In genomic region chr14:101591582-101591981, GRCh38 we compare ENCODE assay signal across 32 cellular contexts. TPM values are rescaled to one million over a fixed set of nuclear protein-coding genes. Genes with fewer than 3 reads are reported as not detected.
"Had no signal": no experiment of that assay in that cellular context is flagged by ENCODE, and none has a peak within 500 bp of the region (broad histone marks: within the 10 kb centered on the region; RNA-seq: fewer than 3 reads in every experiment).

No MANE protein-coding gene starts in this region.

- DNase-seq: activated CD4-positive, alpha-beta T cell treated with anti-CD3 and anti-CD28 coated beads for 4 hours; activated CD4-positive, alpha-beta T cell treated with anti-CD3 and anti-CD28 coated beads, Interleukin-2, amount 50 U/mL, for 1 hour; activated CD4-positive, alpha-beta T cell treated with anti-CD3 and anti-CD28 coated beads, Interleukin-2, amount 50 U/mL, for 48 hours; activated CD4-positive, CD25-positive, alpha-beta regulatory T cell; activated CD4-positive, CD25-positive, alpha-beta regulatory T cell treated with anti-CD3 and anti-CD28 coated beads, Interleukin-2, amount 50 U/mL, for 72 hours; activated CD8-positive, alpha-beta T cell treated with anti-CD3 and anti-CD28 coated beads for 36 hours; activated gamma-delta T cell; activated naive CD4-positive, alpha-beta T cell; activated naive CD4-positive, alpha-beta T cell treated with anti-CD3 and anti-CD28 coated beads, Interleukin-2, amount 10 ng/mL, durations not matched to agents 7 days and 5 days; activated T-cell treated with anti-CD3 and anti-CD28 coated beads for 4 hours; activated T-cell treated with anti-CD3 and anti-CD28 coated beads, Interleukin-2, amount 50 U/mL, for 24 hours; activated T-cell treated with anti-CD3 and anti-CD28 coated beads, Interleukin-2, amount 50 U/mL, for 72 hours; amygdala; aorta; cortex of kidney; dermis blood vessel endothelial cell; effector CD8-positive, alpha-beta T cell; esophagus squamous epithelium; foreskin melanocyte; T-helper 2 cell had no signal

- ATAC-seq: activated CD8-positive, alpha-beta T cell treated with anti-CD3 and anti-CD28 coated beads for 36 hours; activated naive CD4-positive, alpha-beta T cell treated with anti-CD3 and anti-CD28 coated beads, Interleukin-2, amount 50 U/mL, for 72 hours; activated T-cell treated with anti-CD3 and anti-CD28 coated beads, Interleukin-2, amount 50 U/mL, for 72 hours; body of pancreas; gastroesophageal sphincter had no signal

- H3K27ac Mint-ChIP-seq: activated CD8-positive, alpha-beta T cell treated with anti-CD3 and anti-CD28 coated beads for 36 hours; activated naive CD4-positive, alpha-beta T cell treated with anti-CD3 and anti-CD28 coated beads, Interleukin-2, amount 10 ng/mL, durations not matched to agents 7 days and 5 days; activated naive CD4-positive, alpha-beta T cell treated with anti-CD3 and anti-CD28 coated beads, Interleukin-2, amount 50 U/mL, for 72 hours; activated T-cell treated with anti-CD3 and anti-CD28 coated beads, Interleukin-2, amount 50 U/mL, for 24 hours; activated T-cell treated with anti-CD3 and anti-CD28 coated beads, Interleukin-2, amount 50 U/mL, for 72 hours had no signal

- H3K4me3 ChIP-seq: adrenal gland, body of pancreas, esophagus squamous epithelium, gastroesophageal sphincter had no signal

- H3K27me3 Mint-ChIP-seq: activated CD8-positive, alpha-beta T cell treated with anti-CD3 and anti-CD28 coated beads for 36 hours; activated T-cell treated with anti-CD3 and anti-CD28 coated beads, Interleukin-2, amount 50 U/mL, for 24 hours had no signal

- H3K27ac ChIP-seq: adrenal gland, body of pancreas, epithelial cell of prostate, esophagus squamous epithelium, gastroesophageal sphincter had no signal

- H3K4me1 ChIP-seq: adrenal gland, body of pancreas, esophagus squamous epithelium, gastroesophageal sphincter had no signal

- H3K9me3 ChIP-seq: adrenal gland, body of pancreas, esophagus squamous epithelium had no signal

- H3K36me3 ChIP-seq: adrenal gland, esophagus squamous epithelium, gastroesophageal sphincter had no signal

- H3K27me3 ChIP-seq: adrenal gland, body of pancreas had no signal

- H3K4me3 Mint-ChIP-seq: activated CD8-positive, alpha-beta T cell treated with anti-CD3 and anti-CD28 coated beads for 36 hours; activated naive CD4-positive, alpha-beta T cell treated with anti-CD3 and anti-CD28 coated beads, Interleukin-2, amount 10 ng/mL, durations not matched to agents 7 days and 5 days; activated T-cell treated with anti-CD3 and anti-CD28 coated beads, Interleukin-2, amount 50 U/mL, for 24 hours; activated T-cell treated with anti-CD3 and anti-CD28 coated beads, Interleukin-2, amount 50 U/mL, for 72 hours had no signal

RNA-seq across cellular contexts. Expression of gene DIO3, which starts 30.3 kb away (rescaled TPM):
- total RNA-seq: activated CD8-positive, alpha-beta memory T cell treated with anti-CD3 and anti-CD28 coated beads for 36 hours; activated CD8-positive, alpha-beta T cell treated with anti-CD3 and anti-CD28 coated beads for 36 hours; activated naive CD4-positive, alpha-beta T cell treated with anti-CD3 and anti-CD28 coated beads, Interleukin-2, amount 50 U/mL, for 72 hours; activated T-cell treated with anti-CD3 and anti-CD28 coated beads, Interleukin-2, amount 50 U/mL, for 72 hours; chondrocyte; dermis blood vessel endothelial cell; endothelial cell of umbilical vein; fibroblast of villous mesenchyme; glomerular endothelial cell; T-helper 1 cell treated with Interleukin-12 subunit alpha and Interleukin-12 subunit beta and Interleukin-4 antibody, amounts not matched to agents 30 ng/mL and 1 ng/mL, for 36 hours had no signal
- polyA plus RNA-seq: endothelial cell of umbilical vein, fibroblast of lung had no signal
